ENCODE assay signal across 1 cellular context in genomic region chr1:99404399-99404798, GRCh38.
DNase-seq lines count a peak whose midpoint lies in the region; ATAC-seq, FAIRE-seq and TF ChIP-seq lines count a peak whose summit lies in the region.
"Not testable (repeated sequence)": the region's sequence is repeated elsewhere in the genome, so short reads cannot be mapped to it uniquely, and the experiment has no call there.

No MANE protein-coding gene starts in this region.

- TF ChIP-seq POLR2A in K562 (conservative IDR thresholded peaks at IDR 0.05), result not testable (repeated sequence)

- POLR2A ChIA-PET in K562 (lab: Yijun Ruan, JAX), result not testable (repeated sequence)

- not testable (repeated sequence) for H3K36me3 ChIP-seq in K562 (ENCODE audit: control insufficient read depth, insufficient read depth, low read length)

- H3K9ac ChIP-seq in K562 (ENCODE audit: insufficient read depth in 1 of 2, low read depth in 2 of 2, low read length in 2 of 2), result not testable (repeated sequence)

- not testable (repeated sequence) for DNase-seq in K562 (ENCODE audit: extremely low read depth in 1 of 4, low spot score in 3 of 4)

- not testable (repeated sequence) for H3K4me2 ChIP-seq in K562 (ENCODE audit: insufficient read depth, low read length)

- TF ChIP-seq EP300 in K562 (IDR thresholded peaks at IDR 0.05; ENCODE audit: low read length), result not testable (repeated sequence)

- intact Hi-C loops in K562 (cut with micrococcal nuclease), result not testable (repeated sequence)

- not testable (repeated sequence) for BruUV-seq in K562 (replicated peaks; lab: Mats Ljungman, UMichigan)

- not testable (repeated sequence) for H3K27me3 ChIP-seq in K562 (ENCODE audit: control insufficient read depth in 2 of 2, insufficient read depth in 2 of 2, low read length in 2 of 2)

- CTCF ChIA-PET in K562 (lab: Yijun Ruan, JAX; ENCODE audit: low intra/inter-chr PET ratio), result not testable (repeated sequence)

- H3K4me3 ChIP-seq in K562, result not testable (repeated sequence)

- WGBS in K562 (ENCODE audit: insufficient coverage, low coverage, missing lambda C conversion rate), result 5% methylated on average over 2 of the region's 7 CpGs

- not testable (repeated sequence) for H3K9me3 ChIP-seq in K562 (replicated peaks; ENCODE audit: control insufficient read depth, insufficient read depth, low read depth, low read length)

- not testable (repeated sequence) for H3K4me1 ChIP-seq in K562 (replicated peaks in 1 of 2; ENCODE audit: control insufficient read depth in 2 of 2, insufficient read depth in 2 of 2, low read length in 2 of 2)

- not testable (repeated sequence) for ATAC-seq in K562

- in situ Hi-C loops in K562 (cut with MboI), result not testable (repeated sequence)

- TF ChIP-seq CTCF in K562 (IDR thresholded peaks at IDR 0.05 in 2 of 3, conservative IDR thresholded peaks at IDR 0.05 in 1 of 3; ENCODE audit: insufficient read depth in 2 of 3, low read depth in 1 of 3, low read length in 3 of 3), result not testable (repeated sequence)

- TF ChIP-seq RAD21 in K562 (CRISPR knock-in tag; conservative IDR thresholded peaks at IDR 0.05 in 1 of 2, IDR thresholded peaks at IDR 0.05 in 1 of 2), result not testable (repeated sequence)

- FAIRE-seq in K562 (lab: Jason Lieb, UNC), result not testable (repeated sequence)

- H3K27ac ChIP-seq in K562 (ENCODE audit: extremely low read depth, low read depth, low read length), result not testable (repeated sequence)

- not testable (repeated sequence) for H3K9me1 ChIP-seq in K562 (ENCODE audit: control insufficient read depth, insufficient read depth, low read length)

- H3K79me2 ChIP-seq in K562 (ENCODE audit: control insufficient read depth, insufficient read depth, low read length), result not testable (repeated sequence)

- not testable (repeated sequence) for H4K20me1 ChIP-seq in K562 (replicated peaks; ENCODE audit: control insufficient read depth, insufficient read depth, low read length)

- H2AFZ ChIP-seq in K562 (ENCODE audit: low read depth, low read length), result not testable (repeated sequence)

TF ChIP-seq in K562, 482 proteins besides CTCF, POLR2A, EP300 and RAD21 (continues in another document):
- TF ChIP-seq CXXC5 (CRISPR knock-in tag; IDR thresholded peaks at IDR 0.05) (0 out of 2 replicates have a peak, but pooled peaks have one; percentile 33), ATF4 (CRISPR knock-in tag; IDR thresholded peaks at IDR 0.05) (peak; percentile 87), CEBPG (CRISPR knock-in tag; IDR thresholded peaks at IDR 0.05) (peak; percentile 62), CEBPG (tag; conservative IDR thresholded peaks at IDR 0.05 in 1 of 2, IDR thresholded peaks at IDR 0.05 in 1 of 2) (peak; percentile 26 to 70; a peak in 3 of 4 replicates), EP400 (IDR thresholded peaks at IDR 0.05) (0 out of 2 replicates have a peak, but pooled peaks have one; percentile 26), ATF3 (IDR thresholded peaks at IDR 0.05) (peak; percentile 79; the same call in 1 of the 2 replicates), ZNF24 (IDR thresholded peaks at IDR 0.05) (peak; percentile 59; the same call in 1 of the 2 replicates), ZSCAN32 (CRISPR knock-in tag; IDR thresholded peaks at IDR 0.05) (peak; percentile 48; the same call in 1 of the 2 replicates), L3MBTL2 (IDR thresholded peaks at IDR 0.05) (peak; percentile 57), PKNOX1 (IDR thresholded peaks at IDR 0.05) (0 out of 2 replicates have a peak, but pooled peaks have one; percentile 19), SMARCE1 (IDR thresholded peaks at IDR 0.05) (peak; percentile 38; the same call in 1 of the 2 replicates), TRIM24 (IDR thresholded peaks at IDR 0.05) (peak; percentile 73 to 94; a peak in 3 of 4 replicates)
- not testable (repeated sequence) for TF ChIP-seq ATF3 (CRISPR knock-in tag; conservative IDR thresholded peaks at IDR 0.05)
